In the genomic region with DNA sequence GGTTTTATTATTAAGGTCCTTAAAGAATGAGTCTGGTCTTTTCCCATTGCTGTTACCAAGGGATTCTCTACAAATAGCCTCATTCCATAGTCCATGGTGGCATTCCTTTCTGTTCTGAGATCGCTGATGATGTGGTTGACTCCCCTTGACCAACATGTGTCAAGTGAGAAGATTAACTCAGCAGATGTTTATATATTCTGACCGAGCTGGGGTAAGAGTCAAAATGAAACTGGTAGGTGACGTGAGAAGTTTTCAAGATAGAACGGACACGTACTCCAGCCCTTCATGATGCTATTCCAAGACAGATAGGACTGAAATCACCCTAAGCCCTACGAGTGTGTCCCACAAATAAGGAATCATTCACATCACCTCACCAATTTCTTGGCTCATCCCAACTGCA, we compare ENCODE assay signal across 1 cellular context.
A peak's percentile ranks its signal among the peaks of the same experiment; 100 is the strongest.
TF ChIP-seq lines count a peak whose summit lies in the region.

No MANE protein-coding gene starts in this region.

TF ChIP-seq in GM12878, 131 proteins besides CTCF, POLR2A, EP300 and RAD21 (continued from another document and continues in another):
- no peak for TF ChIP-seq CHD2 (IDR thresholded peaks at IDR 0.05; ENCODE audit: borderline replicate concordance, low read depth, low read length)
- TF ChIP-seq, protein P1, sequence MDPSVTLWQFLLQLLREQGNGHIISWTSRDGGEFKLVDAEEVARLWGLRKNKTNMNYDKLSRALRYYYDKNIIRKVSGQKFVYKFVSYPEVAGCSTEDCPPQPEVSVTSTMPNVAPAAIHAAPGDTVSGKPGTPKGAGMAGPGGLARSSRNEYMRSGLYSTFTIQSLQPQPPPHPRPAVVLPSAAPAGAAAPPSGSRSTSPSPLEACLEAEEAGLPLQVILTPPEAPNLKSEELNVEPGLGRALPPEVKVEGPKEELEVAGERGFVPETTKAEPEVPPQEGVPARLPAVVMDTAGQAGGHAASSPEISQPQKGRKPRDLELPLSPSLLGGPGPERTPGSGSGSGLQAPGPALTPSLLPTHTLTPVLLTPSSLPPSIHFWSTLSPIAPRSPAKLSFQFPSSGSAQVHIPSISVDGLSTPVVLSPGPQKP (IDR thresholded peaks at IDR 0.05; ENCODE audit: low read depth, low read length) = no peak
- TF ChIP-seq, protein P2, sequence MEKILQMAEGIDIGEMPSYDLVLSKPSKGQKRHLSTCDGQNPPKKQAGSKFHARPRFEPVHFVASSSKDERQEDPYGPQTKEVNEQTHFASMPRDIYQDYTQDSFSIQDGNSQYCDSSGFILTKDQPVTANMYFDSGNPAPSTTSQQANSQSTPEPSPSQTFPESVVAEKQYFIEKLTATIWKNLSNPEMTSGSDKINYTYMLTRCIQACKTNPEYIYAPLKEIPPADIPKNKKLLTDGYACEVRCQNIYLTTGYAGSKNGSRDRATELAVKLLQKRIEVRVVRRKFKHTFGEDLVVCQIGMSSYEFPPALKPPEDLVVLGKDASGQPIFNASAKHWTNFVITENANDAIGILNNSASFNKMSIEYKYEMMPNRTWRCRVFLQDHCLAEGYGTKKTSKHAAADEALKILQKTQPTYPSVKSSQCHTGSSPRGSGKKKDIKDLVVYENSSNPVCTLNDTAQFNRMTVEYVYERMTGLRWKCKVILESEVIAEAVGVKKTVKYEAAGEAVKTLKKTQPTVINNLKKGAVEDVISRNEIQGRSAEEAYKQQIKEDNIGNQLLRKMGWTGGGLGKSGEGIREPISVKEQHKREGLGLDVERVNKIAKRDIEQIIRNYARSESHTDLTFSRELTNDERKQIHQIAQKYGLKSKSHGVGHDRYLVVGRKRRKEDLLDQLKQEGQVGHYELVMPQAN (conservative IDR thresholded peaks at IDR 0.05) = no peak
- TF ChIP-seq IKZF2 (IDR thresholded peaks at IDR 0.05) = peak; percentile 88 to 91
- TF ChIP-seq, protein P3, sequence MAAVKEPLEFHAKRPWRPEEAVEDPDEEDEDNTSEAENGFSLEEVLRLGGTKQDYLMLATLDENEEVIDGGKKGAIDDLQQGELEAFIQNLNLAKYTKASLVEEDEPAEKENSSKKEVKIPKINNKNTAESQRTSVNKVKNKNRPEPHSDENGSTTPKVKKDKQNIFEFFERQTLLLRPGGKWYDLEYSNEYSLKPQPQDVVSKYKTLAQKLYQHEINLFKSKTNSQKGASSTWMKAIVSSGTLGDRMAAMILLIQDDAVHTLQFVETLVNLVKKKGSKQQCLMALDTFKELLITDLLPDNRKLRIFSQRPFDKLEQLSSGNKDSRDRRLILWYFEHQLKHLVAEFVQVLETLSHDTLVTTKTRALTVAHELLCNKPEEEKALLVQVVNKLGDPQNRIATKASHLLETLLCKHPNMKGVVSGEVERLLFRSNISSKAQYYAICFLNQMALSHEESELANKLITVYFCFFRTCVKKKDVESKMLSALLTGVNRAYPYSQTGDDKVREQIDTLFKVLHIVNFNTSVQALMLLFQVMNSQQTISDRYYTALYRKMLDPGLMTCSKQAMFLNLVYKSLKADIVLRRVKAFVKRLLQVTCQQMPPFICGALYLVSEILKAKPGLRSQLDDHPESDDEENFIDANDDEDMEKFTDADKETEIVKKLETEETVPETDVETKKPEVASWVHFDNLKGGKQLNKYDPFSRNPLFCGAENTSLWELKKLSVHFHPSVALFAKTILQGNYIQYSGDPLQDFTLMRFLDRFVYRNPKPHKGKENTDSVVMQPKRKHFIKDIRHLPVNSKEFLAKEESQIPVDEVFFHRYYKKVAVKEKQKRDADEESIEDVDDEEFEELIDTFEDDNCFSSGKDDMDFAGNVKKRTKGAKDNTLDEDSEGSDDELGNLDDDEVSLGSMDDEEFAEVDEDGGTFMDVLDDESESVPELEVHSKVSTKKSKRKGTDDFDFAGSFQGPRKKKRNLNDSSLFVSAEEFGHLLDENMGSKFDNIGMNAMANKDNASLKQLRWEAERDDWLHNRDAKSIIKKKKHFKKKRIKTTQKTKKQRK (IDR thresholded peaks at IDR 0.05; ENCODE audit: low read depth, low read length) = no peak
- no peak for TF ChIP-seq PAX8 (IDR thresholded peaks at IDR 0.05)
- TF ChIP-seq PML (IDR thresholded peaks at IDR 0.05; ENCODE audit: low read length) = peak; percentile 52; the same call in 1 of the 2 replicates
- no peak for TF ChIP-seq RFX5 (IDR thresholded peaks at IDR 0.05; ENCODE audit: low read depth, low read length)
- TF ChIP-seq IKZF1 (conservative IDR thresholded peaks at IDR 0.05) = peak; percentile 82
- no peak for TF ChIP-seq MXI1 (IDR thresholded peaks at IDR 0.05; ENCODE audit: low read depth, low read length)
- TF ChIP-seq SUZ12 (IDR thresholded peaks at IDR 0.05; ENCODE audit: unreplicated experiment) = no peak
- TF ChIP-seq, protein P4, sequence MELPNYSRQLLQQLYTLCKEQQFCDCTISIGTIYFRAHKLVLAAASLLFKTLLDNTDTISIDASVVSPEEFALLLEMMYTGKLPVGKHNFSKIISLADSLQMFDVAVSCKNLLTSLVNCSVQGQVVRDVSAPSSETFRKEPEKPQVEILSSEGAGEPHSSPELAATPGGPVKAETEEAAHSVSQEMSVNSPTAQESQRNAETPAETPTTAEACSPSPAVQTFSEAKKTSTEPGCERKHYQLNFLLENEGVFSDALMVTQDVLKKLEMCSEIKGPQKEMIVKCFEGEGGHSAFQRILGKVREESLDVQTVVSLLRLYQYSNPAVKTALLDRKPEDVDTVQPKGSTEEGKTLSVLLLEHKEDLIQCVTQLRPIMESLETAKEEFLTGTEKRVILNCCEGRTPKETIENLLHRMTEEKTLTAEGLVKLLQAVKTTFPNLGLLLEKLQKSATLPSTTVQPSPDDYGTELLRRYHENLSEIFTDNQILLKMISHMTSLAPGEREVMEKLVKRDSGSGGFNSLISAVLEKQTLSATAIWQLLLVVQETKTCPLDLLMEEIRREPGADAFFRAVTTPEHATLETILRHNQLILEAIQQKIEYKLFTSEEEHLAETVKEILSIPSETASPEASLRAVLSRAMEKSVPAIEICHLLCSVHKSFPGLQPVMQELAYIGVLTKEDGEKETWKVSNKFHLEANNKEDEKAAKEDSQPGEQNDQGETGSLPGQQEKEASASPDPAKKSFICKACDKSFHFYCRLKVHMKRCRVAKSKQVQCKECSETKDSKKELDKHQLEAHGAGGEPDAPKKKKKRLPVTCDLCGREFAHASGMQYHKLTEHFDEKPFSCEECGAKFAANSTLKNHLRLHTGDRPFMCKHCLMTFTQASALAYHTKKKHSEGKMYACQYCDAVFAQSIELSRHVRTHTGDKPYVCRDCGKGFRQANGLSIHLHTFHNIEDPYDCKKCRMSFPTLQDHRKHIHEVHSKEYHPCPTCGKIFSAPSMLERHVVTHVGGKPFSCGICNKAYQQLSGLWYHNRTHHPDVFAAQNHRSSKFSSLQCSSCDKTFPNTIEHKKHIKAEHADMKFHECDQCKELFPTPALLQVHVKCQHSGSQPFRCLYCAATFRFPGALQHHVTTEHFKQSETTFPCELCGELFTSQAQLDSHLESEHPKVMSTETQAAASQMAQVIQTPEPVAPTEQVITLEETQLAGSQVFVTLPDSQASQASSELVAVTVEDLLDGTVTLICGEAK (IDR thresholded peaks at IDR 0.05; ENCODE audit: borderline replicate concordance) = no peak
- peak; percentile 62; the same call in 1 of the 2 replicates for TF ChIP-seq BCL11A (IDR thresholded peaks at IDR 0.05; ENCODE audit: low read depth, low read length)
- peak in 1 of 2 experiments; percentile 30; a peak in 1 of 4 replicates for TF ChIP-seq BHLHE40 (IDR thresholded peaks at IDR 0.05; ENCODE audit: borderline replicate concordance in 1 of 2, low read depth in 2 of 2, low read length in 1 of 2)
- TF ChIP-seq, protein P5, sequence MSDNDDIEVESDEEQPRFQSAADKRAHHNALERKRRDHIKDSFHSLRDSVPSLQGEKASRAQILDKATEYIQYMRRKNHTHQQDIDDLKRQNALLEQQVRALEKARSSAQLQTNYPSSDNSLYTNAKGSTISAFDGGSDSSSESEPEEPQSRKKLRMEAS (IDR thresholded peaks at IDR 0.05; ENCODE audit: low read depth, low read length) = no peak
- TF ChIP-seq FOXM1 (IDR thresholded peaks at IDR 0.05; ENCODE audit: low read depth, low read length) = peak; percentile 78; the same call in 1 of the 2 replicates
- 0 out of 2 replicates have a peak, but pooled peaks have one; percentile 32 for TF ChIP-seq TBL1XR1 (IDR thresholded peaks at IDR 0.05; ENCODE audit: low read depth, low read length)
- no peak for TF ChIP-seq FOS (IDR thresholded peaks at IDR 0.05; ENCODE audit: borderline replicate concordance, extremely low read depth, insufficient read length)
- 0 out of 2 replicates have a peak, but pooled peaks have one; percentile 42 for TF ChIP-seq MTA3 (IDR thresholded peaks at IDR 0.05; ENCODE audit: borderline replicate concordance, low read length)
- TF ChIP-seq RAD51 (IDR thresholded peaks at IDR 0.05) = no peak
- no peak for TF ChIP-seq RCOR1 (conservative IDR thresholded peaks at IDR 0.05; ENCODE audit: low read depth, low read length)
- TF ChIP-seq ZNF274 (IDR thresholded peaks at IDR 0.05; ENCODE audit: insufficient read depth, insufficient read length) = no peak
- TF ChIP-seq SREBF2 (IDR thresholded peaks at IDR 0.05; ENCODE audit: low read length) = no peak
- TF ChIP-seq, protein P6, sequence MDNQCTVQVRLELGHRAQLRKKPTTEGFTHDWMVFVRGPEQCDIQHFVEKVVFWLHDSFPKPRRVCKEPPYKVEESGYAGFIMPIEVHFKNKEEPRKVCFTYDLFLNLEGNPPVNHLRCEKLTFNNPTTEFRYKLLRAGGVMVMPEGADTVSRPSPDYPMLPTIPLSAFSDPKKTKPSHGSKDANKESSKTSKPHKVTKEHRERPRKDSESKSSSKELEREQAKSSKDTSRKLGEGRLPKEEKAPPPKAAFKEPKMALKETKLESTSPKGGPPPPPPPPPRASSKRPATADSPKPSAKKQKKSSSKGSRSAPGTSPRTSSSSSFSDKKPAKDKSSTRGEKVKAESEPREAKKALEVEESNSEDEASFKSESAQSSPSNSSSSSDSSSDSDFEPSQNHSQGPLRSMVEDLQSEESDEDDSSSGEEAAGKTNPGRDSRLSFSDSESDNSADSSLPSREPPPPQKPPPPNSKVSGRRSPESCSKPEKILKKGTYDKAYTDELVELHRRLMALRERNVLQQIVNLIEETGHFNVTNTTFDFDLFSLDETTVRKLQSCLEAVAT (IDR thresholded peaks at IDR 0.05) = no peak
- TF ChIP-seq, protein P7, sequence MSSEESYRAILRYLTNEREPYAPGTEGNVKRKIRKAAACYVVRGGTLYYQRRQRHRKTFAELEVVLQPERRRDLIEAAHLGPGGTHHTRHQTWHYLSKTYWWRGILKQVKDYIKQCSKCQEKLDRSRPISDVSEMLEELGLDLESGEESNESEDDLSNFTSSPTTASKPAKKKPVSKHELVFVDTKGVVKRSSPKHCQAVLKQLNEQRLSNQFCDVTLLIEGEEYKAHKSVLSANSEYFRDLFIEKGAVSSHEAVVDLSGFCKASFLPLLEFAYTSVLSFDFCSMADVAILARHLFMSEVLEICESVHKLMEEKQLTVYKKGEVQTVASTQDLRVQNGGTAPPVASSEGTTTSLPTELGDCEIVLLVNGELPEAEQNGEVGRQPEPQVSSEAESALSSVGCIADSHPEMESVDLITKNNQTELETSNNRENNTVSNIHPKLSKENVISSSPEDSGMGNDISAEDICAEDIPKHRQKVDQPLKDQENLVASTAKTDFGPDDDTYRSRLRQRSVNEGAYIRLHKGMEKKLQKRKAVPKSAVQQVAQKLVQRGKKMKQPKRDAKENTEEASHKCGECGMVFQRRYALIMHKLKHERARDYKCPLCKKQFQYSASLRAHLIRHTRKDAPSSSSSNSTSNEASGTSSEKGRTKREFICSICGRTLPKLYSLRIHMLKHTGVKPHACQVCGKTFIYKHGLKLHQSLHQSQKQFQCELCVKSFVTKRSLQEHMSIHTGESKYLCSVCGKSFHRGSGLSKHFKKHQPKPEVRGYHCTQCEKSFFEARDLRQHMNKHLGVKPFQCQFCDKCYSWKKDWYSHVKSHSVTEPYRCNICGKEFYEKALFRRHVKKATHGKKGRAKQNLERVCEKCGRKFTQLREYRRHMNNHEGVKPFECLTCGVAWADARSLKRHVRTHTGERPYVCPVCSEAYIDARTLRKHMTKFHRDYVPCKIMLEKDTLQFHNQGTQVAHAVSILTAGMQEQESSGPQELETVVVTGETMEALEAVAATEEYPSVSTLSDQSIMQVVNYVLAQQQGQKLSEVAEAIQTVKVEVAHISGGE (CRISPR knock-in tag; IDR thresholded peaks at IDR 0.05) = no peak
- TF ChIP-seq, protein P8, sequence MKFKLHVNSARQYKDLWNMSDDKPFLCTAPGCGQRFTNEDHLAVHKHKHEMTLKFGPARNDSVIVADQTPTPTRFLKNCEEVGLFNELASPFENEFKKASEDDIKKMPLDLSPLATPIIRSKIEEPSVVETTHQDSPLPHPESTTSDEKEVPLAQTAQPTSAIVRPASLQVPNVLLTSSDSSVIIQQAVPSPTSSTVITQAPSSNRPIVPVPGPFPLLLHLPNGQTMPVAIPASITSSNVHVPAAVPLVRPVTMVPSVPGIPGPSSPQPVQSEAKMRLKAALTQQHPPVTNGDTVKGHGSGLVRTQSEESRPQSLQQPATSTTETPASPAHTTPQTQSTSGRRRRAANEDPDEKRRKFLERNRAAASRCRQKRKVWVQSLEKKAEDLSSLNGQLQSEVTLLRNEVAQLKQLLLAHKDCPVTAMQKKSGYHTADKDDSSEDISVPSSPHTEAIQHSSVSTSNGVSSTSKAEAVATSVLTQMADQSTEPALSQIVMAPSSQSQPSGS (IDR thresholded peaks at IDR 0.05; ENCODE audit: low read length) = peak; percentile 85
- TF ChIP-seq ZZZ3 (IDR thresholded peaks at IDR 0.05; ENCODE audit: control insufficient read depth, insufficient read length, low read depth) = no peak
- TF ChIP-seq, protein P9, sequence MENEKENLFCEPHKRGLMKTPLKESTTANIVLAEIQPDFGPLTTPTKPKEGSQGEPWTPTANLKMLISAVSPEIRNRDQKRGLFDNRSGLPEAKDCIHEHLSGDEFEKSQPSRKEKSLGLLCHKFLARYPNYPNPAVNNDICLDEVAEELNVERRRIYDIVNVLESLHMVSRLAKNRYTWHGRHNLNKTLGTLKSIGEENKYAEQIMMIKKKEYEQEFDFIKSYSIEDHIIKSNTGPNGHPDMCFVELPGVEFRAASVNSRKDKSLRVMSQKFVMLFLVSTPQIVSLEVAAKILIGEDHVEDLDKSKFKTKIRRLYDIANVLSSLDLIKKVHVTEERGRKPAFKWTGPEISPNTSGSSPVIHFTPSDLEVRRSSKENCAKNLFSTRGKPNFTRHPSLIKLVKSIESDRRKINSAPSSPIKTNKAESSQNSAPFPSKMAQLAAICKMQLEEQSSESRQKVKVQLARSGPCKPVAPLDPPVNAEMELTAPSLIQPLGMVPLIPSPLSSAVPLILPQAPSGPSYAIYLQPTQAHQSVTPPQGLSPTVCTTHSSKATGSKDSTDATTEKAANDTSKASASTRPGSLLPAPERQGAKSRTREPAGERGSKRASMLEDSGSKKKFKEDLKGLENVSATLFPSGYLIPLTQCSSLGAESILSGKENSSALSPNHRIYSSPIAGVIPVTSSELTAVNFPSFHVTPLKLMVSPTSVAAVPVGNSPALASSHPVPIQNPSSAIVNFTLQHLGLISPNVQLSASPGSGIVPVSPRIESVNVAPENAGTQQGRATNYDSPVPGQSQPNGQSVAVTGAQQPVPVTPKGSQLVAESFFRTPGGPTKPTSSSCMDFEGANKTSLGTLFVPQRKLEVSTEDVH (IDR thresholded peaks at IDR 0.05; ENCODE audit: low read depth, partially characterized antibody) = no peak
- no peak for TF ChIP-seq NRF1 (conservative IDR thresholded peaks at IDR 0.05; ENCODE audit: low read depth, low read length)
- no peak for TF ChIP-seq MYC (IDR thresholded peaks at IDR 0.05; ENCODE audit: insufficient read depth, insufficient read length, insufficient replicate concordance, low read length, severe bottlenecking)
- TF ChIP-seq POLR2AphosphoS2 (IDR thresholded peaks at IDR 0.05; ENCODE audit: low read depth, low read length) = no peak
- no peak for TF ChIP-seq SMAD5 (IDR thresholded peaks at IDR 0.05; ENCODE audit: low read depth)
- no peak for TF ChIP-seq POLR2AphosphoS5 (IDR thresholded peaks at IDR 0.05; ENCODE audit: low read length)
- peak in 1 of 2 experiments; percentile 43; a peak in 1 of 4 replicates for TF ChIP-seq SRF (IDR thresholded peaks at IDR 0.05; ENCODE audit: low read depth in 2 of 2, low read length in 2 of 2)
- no peak for TF ChIP-seq RELA (IDR thresholded peaks at IDR 0.05; ENCODE audit: borderline replicate concordance, partially characterized antibody)
- no peak for TF ChIP-seq SP1 (IDR thresholded peaks at IDR 0.05; ENCODE audit: low read depth, low read length)
- peak; percentile 19; the same call in 1 of the 2 replicates for TF ChIP-seq GABPA (IDR thresholded peaks at IDR 0.05; ENCODE audit: low read depth)
